ENCODE assay signal across 8 cellular contexts in the genomic region with DNA sequence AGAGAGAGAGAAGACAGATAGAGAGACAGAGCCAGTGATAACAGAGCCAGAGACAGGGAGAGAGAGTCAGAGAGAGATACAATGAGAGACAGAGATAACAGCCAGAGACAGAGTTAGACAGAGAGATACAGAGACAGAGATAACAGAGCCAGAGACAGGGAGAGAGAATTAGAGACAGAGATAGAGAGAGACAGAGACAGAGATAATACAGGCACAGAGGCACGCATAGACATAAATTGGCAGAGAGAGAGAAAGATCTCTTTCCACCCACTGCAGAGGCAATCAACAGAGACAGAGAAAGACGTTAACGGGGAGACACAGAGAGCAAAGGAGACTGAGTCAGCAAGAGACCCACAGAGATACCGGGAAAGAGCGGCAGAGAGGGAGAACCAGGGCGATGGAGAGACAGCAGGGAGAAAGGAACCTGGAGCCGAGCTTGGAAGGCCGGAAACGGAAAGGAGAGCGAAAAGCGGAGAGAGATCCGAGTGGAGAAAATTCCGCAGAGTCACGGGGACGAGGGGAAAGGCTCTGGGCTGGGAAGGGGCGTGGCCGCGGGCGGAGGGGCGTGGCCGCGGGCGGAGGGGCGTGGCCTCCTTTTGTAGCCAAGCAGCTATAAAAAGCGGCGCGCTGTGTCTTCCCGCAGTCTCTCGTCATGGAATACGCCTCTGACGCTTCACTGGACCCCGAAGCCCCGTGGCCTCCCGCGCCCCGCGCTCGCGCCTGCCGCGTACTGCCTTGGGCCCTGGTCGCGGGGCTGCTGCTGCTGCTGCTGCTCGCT.
DNase-seq lines count a peak whose midpoint lies in the region; ATAC-seq and TF ChIP-seq lines count a peak whose summit lies in the region.

A gene with protein sequence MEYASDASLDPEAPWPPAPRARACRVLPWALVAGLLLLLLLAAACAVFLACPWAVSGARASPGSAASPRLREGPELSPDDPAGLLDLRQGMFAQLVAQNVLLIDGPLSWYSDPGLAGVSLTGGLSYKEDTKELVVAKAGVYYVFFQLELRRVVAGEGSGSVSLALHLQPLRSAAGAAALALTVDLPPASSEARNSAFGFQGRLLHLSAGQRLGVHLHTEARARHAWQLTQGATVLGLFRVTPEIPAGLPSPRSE (plus strand): TSS at position 642 of the 778 bp plus-strand sequence. CDS start 11 bp downstream, at position 653.

- peak within 1 kb of the TSS; percentile 89 for H3K27ac ChIP-seq in caudate nucleus (ENCODE audit: low read depth, low read length)

- TF ChIP-seq CTCF in HFF-Myc (IDR thresholded peaks at IDR 0.05; ENCODE audit: low read depth, low read length, missing control alignments): no peak

- DNase-seq in DMS79 treated with DMSO at 0.1 percent for 48 hours (lab: John Stamatoyannopoulos, UW) (peak; percentile 18), HFF-Myc (ENCODE audit: extremely low read depth, low read depth) (peak; percentile 71), NCI-H2029 (lab: John Stamatoyannopoulos, UW) (peak; percentile 55), caudate nucleus (lab: John Stamatoyannopoulos, UW) (peak in 60 of 61 donors; percentile 25 to 96 (median 89)), islet precursor cell (peak; percentile 96)
- peak; percentile 58 for DNase-seq in activated CD4-positive, CD25-positive, alpha-beta regulatory T cell treated with anti-CD3 and anti-CD28 coated beads, Interleukin-2, amount 50 U/mL, for 16 hours (ENCODE audit: low read depth, low spot score)
- peak; percentile 75 to 79 for DNase-seq in stimulated activated CD4-positive, alpha-beta T cell treated with anti-CD3 and anti-CD28 coated beads, Interleukin-12 subunit alpha, Interleukin-12 subunit beta, amount 100 ng/mL, for 24 hours (ENCODE audit: low read depth in 2 of 2)

- ATAC-seq in HG03039 (IDR thresholded peaks at IDR 0.05; ENCODE audit: unreplicated experiment): no peak

- peak within 1 kb of the TSS; percentile 49 for H3K4me3 ChIP-seq in HFF-Myc (replicated peaks; ENCODE audit: low read depth, low read length)

Comparison
In these comparisons a context has a peak if more than half of its experiments do, and no peak if none do; other contexts are left out.
1. DNase-seq: peak in every context shown above with its lines; median percentile 96 in islet precursor cell; 89 in caudate nucleus; 77 in stimulated activated CD4-positive, alpha-beta T cell treated with anti-CD3 and anti-CD28 coated beads, Interleukin-12 subunit alpha, Interleukin-12 subunit beta, amount 100 ng/mL, for 24 hours; 71 in HFF-Myc; 58 in activated CD4-positive, CD25-positive, alpha-beta regulatory T cell treated with anti-CD3 and anti-CD28 coated beads, Interleukin-2, amount 50 U/mL, for 16 hours; 55 in NCI-H2029; 18 in DMS79 treated with DMSO at 0.1 percent for 48 hours.